In the genomic region with DNA sequence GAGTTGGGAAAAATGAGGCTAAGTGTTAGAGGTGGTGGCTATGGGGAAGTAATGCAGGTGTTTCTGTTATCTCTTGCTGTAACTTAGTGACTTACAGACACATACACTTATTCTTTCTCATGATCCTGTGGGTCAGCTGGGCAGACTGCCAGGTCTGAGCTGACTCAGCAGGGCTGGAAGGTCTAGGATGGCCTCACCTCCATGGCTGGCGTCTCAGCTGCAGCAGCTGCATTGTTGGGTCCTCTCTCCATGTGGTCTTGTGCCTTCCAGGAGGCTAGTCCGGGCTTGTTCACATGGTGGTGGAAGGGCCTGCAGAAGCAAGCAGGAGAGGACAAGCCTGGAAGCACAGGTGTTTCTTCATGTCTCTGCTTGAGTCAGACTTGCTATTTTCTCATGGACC, we compare ENCODE assay signal across 8 cellular contexts.
DNase-seq lines count a peak whose midpoint lies in the region; ATAC-seq and TF ChIP-seq lines count a peak whose summit lies in the region.

No MANE protein-coding gene starts in this region.

- H3K27ac ChIP-seq in foreskin keratinocyte (peak overlapping the region; percentile 72), smooth muscle cell (ENCODE audit: low read depth) (no peak overlapping the region)

- 58% methylated on average over 2 of the region's 2 CpGs for WGBS in smooth muscle cell (ENCODE audit: low lambda C conversion rate)

- no peak overlapping the region for H2AFZ ChIP-seq in smooth muscle cell (ENCODE audit: low read depth)

- no peak overlapping the region for H3K9ac ChIP-seq in smooth muscle cell (ENCODE audit: low read depth)

- no peaks in the 10 kb centered on the region for H3K79me2 ChIP-seq in smooth muscle cell (ENCODE audit: low read depth)

- H3K36me3 ChIP-seq in smooth muscle cell (ENCODE audit: low read depth): no peaks in the 10 kb centered on the region

- no peaks in the 10 kb centered on the region for H3F3A ChIP-seq in smooth muscle cell (ENCODE audit: low read depth)

- H3K9me3 ChIP-seq in smooth muscle cell (replicated peaks; ENCODE audit: low read depth): no peaks in the 10 kb centered on the region

- no peak overlapping the region for H3K4me3 ChIP-seq in smooth muscle cell

- peak; percentile 81 for ATAC-seq in GM18858 (IDR thresholded peaks at IDR 0.05; ENCODE audit: unreplicated experiment)
- peak; percentile 78 for ATAC-seq in HG02763 (IDR thresholded peaks at IDR 0.05; ENCODE audit: unreplicated experiment)
- ATAC-seq in foreskin keratinocyte: peak; percentile 94

- H3K27me3 ChIP-seq in foreskin keratinocyte (no peaks in the 10 kb centered on the region), smooth muscle cell (ENCODE audit: low read depth) (no peaks in the 10 kb centered on the region)

- H3K4me1 ChIP-seq in foreskin keratinocyte (peaks cover 15% of the 10 kb centered on the region), smooth muscle cell (ENCODE audit: low read depth) (peaks cover 13% of the 10 kb centered on the region)

- H3K4me2 ChIP-seq in smooth muscle cell: no peak overlapping the region

- H4K20me1 ChIP-seq in smooth muscle cell (ENCODE audit: low read depth): no peaks in the 10 kb centered on the region

- TF ChIP-seq CTCF in foreskin keratinocyte (conservative IDR thresholded peaks at IDR 0.05) (no peak), smooth muscle cell (IDR thresholded peaks at IDR 0.05; ENCODE audit: borderline replicate concordance, insufficient read depth, poor library complexity, severe bottlenecking) (no peak)

- DNase-seq in NCI-H69 (lab: John Stamatoyannopoulos, UW) (peak; percentile 83), foreskin keratinocyte (peak; percentile 95 to 98), NCI-H128 (lab: John Stamatoyannopoulos, UW; ENCODE audit: unreplicated experiment) (no peak), germinal center (ENCODE audit: low spot score) (no peak), smooth muscle cell (lab: John Stamatoyannopoulos, UW; ENCODE audit: unreplicated experiment) (no peak), cerebellar cortex (ENCODE audit: low spot score) (no peak)

Comparison
In these comparisons a context has a peak if more than half of its experiments do, and no peak if none do; other contexts are left out.
1. DNase-seq: peak in NCI-H69 (single experiment) and foreskin keratinocyte (2 of 2); none in NCI-H128 (single experiment), germinal center (single experiment), smooth muscle cell (single experiment) and cerebellar cortex (single experiment).
2. Peak in every context shown above with its lines, with median percentiles within 50 percentile points of each other: ATAC-seq.